Comparison of ENCODE assay signal across 8 cellular contexts in the genomic region with DNA sequence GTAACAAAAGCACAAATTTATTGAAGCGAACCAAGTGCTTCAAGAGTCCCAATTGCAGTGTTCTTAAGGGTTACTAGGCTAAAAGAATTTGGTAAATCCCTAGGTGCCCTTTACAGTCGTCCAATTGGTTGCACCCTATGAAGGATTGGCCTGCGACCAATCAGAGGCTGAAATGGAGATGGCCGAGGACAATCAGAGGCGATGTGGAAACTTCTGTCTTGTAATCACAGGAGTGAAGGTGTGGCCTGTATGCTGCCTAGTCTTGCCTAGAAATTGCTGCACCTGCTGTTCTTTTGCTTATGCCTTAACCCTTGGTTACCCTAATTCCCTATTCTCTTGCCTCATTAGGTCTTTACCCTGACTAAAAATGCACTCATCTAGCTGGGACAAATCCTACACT. TPM values are rescaled to one million over a fixed set of nuclear protein-coding genes. Genes with fewer than 3 reads are reported as not detected.
A peak's percentile ranks its signal among the peaks of the same experiment; 100 is the strongest.
DNase-seq lines count a peak whose midpoint lies in the region; ATAC-seq and TF ChIP-seq lines count a peak whose summit lies in the region.

No MANE protein-coding gene starts in this region.

- TF ChIP-seq CTCF in IMR-90 (conservative IDR thresholded peaks at IDR 0.05; ENCODE audit: low read depth, low read length) = no peak

- no peak overlapping the region for H4K5ac ChIP-seq in IMR-90 (ENCODE audit: low read depth, low read length)

- H2AK5ac ChIP-seq in IMR-90 (ENCODE audit: low read depth, low read length) = peak overlapping the region; percentile 92; the same call in 1 of the 2 replicates

- WGBS in IMR-90 (ENCODE audit: extremely low coverage in 2 of 2, insufficient read length in 1 of 2), 2 experiments = 90% methylated on average over 3 of the region's 5 CpGs; no CpG with 5 or more reads in 1 of the 2 experiments

- POLR2A ChIA-PET in IMR-90 (lab: Charles Lee; ENCODE audit: unreplicated experiment) = interaction anchor here (0.6 kb wide), 1 partner anchor 17 kb away, joined by 4 read pairs; no protein-coding TSS in a partner anchor

- H3K4me1 ChIP-seq in BLaER1 treated with 17β-estradiol and CSF1 and Interleukin-3, amounts not matched to agents 10 nM and 100 nM = peaks cover 39 to 52% (median 49%) of the 10 kb centered on the region in 10 experiments
- H3K4me1 ChIP-seq in IMR-90 (ENCODE audit: control insufficient read depth, insufficient read depth, low read length) (peaks cover 5% of the 10 kb centered on the region), mucosa of rectum (ENCODE audit: control insufficient read depth in 2 of 2, insufficient read depth in 2 of 2, low read length in 2 of 2) (peaks cover 4 to 10% of the 10 kb centered on the region in 2 donors)

- CTCF ChIA-PET in IMR-90 (lab: Yijun Ruan, JAX) = interaction anchor here (1.7 kb wide), 1 partner anchor 172 kb away, joined by 3 read pairs; no protein-coding TSS in a partner anchor

- DNase-seq in IMR-90 = no peak
- DNase-seq in AG08396 (ENCODE audit: low spot score) = no peak
- no peak for DNase-seq in middle frontal gyrus (ENCODE audit: extremely low spot score, low spot score)

- H4K8ac ChIP-seq in IMR-90 (ENCODE audit: low read depth in 2 of 2, low read length in 2 of 2) = peak overlapping the region; percentile 91 to 96; a peak in 2 of 4 replicates

- no peak overlapping the region for H3K14ac ChIP-seq in IMR-90 (replicated peaks; ENCODE audit: low read depth, low read length)

- peak overlapping the region; percentile 75 for H2AK9ac ChIP-seq in IMR-90 (replicated peaks; ENCODE audit: low read depth, low read length, poor library complexity)

- no peak overlapping the region; the same call in 1 of the 2 replicates for H3K56ac ChIP-seq in IMR-90 (ENCODE audit: extremely low read depth, insufficient read depth, low read length)

- H3K9me3 ChIP-seq in BLaER1 treated with 17β-estradiol and CSF1 and Interleukin-3, amounts not matched to agents 10 nM and 100 nM (replicated peaks in 1 of 11) = no peaks in the 10 kb centered on the region
- no peaks in the 10 kb centered on the region for H3K9me3 ChIP-seq in IMR-90 (ENCODE audit: control insufficient read depth, insufficient read depth, low read length)
- H3K9me3 ChIP-seq in mucosa of rectum (ENCODE audit: control insufficient read depth in 2 of 2, low read length in 2 of 2) = no peaks in the 10 kb centered on the region

- H4K20me1 ChIP-seq in BLaER1 treated with 17β-estradiol and CSF1 and Interleukin-3, amounts not matched to agents 10 nM and 100 nM = peaks cover 12 to 30% (median 26%) of the 10 kb centered on the region in 11 experiments; a peak in 18 of 22 replicates
- H4K20me1 ChIP-seq in IMR-90 (ENCODE audit: insufficient read depth, low read length) = no peaks in the 10 kb centered on the region

- no peak overlapping the region for H2BK120ac ChIP-seq in IMR-90 (ENCODE audit: low read depth, low read length)

- ATAC-seq in IMR-90 (ENCODE audit: low read depth) (no peak), HG03135 (IDR thresholded peaks at IDR 0.05; ENCODE audit: unreplicated experiment) (no peak), GM18511 (IDR thresholded peaks at IDR 0.05; ENCODE audit: unreplicated experiment) (no peak)

- no peak overlapping the region for H2AFZ ChIP-seq in IMR-90 (replicated peaks; ENCODE audit: low read length, poor library complexity)

- H3K4ac ChIP-seq in IMR-90 (ENCODE audit: low read depth, low read length) = peak overlapping the region; percentile 86; the same call in 1 of the 2 replicates

- peaks cover 0 to 4% (median 0%) of the 10 kb centered on the region in 11 experiments; a peak in 5 of 22 replicates for H3K36me3 ChIP-seq in BLaER1 treated with 17β-estradiol and CSF1 and Interleukin-3, amounts not matched to agents 10 nM and 100 nM
- H3K36me3 ChIP-seq in IMR-90 (ENCODE audit: control insufficient read depth, insufficient read depth, low read length) (no peaks in the 10 kb centered on the region), mucosa of rectum (ENCODE audit: control insufficient read depth in 2 of 2, insufficient read depth in 2 of 2, low read length in 2 of 2) (no peaks in the 10 kb centered on the region)

- peak overlapping the region; percentile 95 for H3K27ac Mint-ChIP-seq in activated naive CD8-positive, alpha-beta T cell

- H3K9me1 ChIP-seq in IMR-90 (ENCODE audit: insufficient read depth, low read length) = peaks cover 4% of the 10 kb centered on the region; the same call in 1 of the 2 replicates

- peaks cover 13 to 45% of the 10 kb centered on the region in 2 experiments for H3K79me1 ChIP-seq in IMR-90 (ENCODE audit: low read depth in 1 of 2, low read length in 2 of 2)

- H2BK20ac ChIP-seq in IMR-90 (ENCODE audit: low read depth, low read length) = no peak overlapping the region

- peak overlapping the region; percentile 94 for H3K4me3 Mint-ChIP-seq in activated naive CD8-positive, alpha-beta T cell

- H3K36me3 Mint-ChIP-seq in activated naive CD8-positive, alpha-beta T cell = peaks cover 2% of the 10 kb centered on the region

- no peak overlapping the region; a peak in 1 of 22 replicates for H3K9ac ChIP-seq in BLaER1 treated with 17β-estradiol and CSF1 and Interleukin-3, amounts not matched to agents 10 nM and 100 nM
- H3K9ac ChIP-seq in IMR-90 (ENCODE audit: low read depth, low read length) (no peak overlapping the region), mucosa of rectum (ENCODE audit: low read depth in 1 of 2, low read length in 2 of 2) (peak overlapping the region in 1 of 2 donors; percentile 81)

- TF ChIP-seq POLR2A in IMR-90 (IDR thresholded peaks at IDR 0.05; ENCODE audit: low read depth, low read length) = no peak

- peak overlapping the region in 4 of 10 experiments; percentile 84 to 95 (median 94); a peak in 6 of 20 replicates for H3K4me3 ChIP-seq in BLaER1 treated with 17β-estradiol and CSF1 and Interleukin-3, amounts not matched to agents 10 nM and 100 nM
- no peak overlapping the region for H3K4me3 ChIP-seq in IMR-90 (ENCODE audit: insufficient read depth, low read depth, low read length)
- H3K4me3 ChIP-seq in mucosa of rectum (ENCODE audit: low read length in 2 of 2) = peak overlapping the region; percentile 81 to 83

- no peaks in the 10 kb centered on the region for H3K9me3 Mint-ChIP-seq in activated naive CD8-positive, alpha-beta T cell (ENCODE audit: low read depth)

- BruUV-seq in IMR-90 (replicated peaks; lab: Mats Ljungman, UMichigan) = no TSS peak

- dilution Hi-C loops in IMR-90 (cut with HindIII; ENCODE audit: low sequenced_read_pairs, unreplicated experiment) = no loop called here

- no peak overlapping the region for H2BK5ac ChIP-seq in IMR-90 (ENCODE audit: low read depth, low read length, poor library complexity, severe bottlenecking)

- H3K27ac ChIP-seq in BLaER1 treated with 17β-estradiol and CSF1 and Interleukin-3, amounts not matched to agents 10 nM and 100 nM = peak overlapping the region in 2 of 11 experiments; percentile 93 to 94; a peak in 3 of 22 replicates
- H3K27ac ChIP-seq in IMR-90 (ENCODE audit: insufficient read depth, low read length) (no peak overlapping the region), mucosa of rectum (ENCODE audit: low read depth in 2 of 2, low read length in 2 of 2) (peak overlapping the region; percentile 85 to 89)

- peak overlapping the region; percentile 82 to 98 (median 90) for H3K4me2 ChIP-seq in BLaER1 treated with 17β-estradiol and CSF1 and Interleukin-3, amounts not matched to agents 10 nM and 100 nM
- no peak overlapping the region for H3K4me2 ChIP-seq in IMR-90 (ENCODE audit: low read depth, low read length)

- peaks cover 42% of the 10 kb centered on the region for H3K4me1 Mint-ChIP-seq in activated naive CD8-positive, alpha-beta T cell (ENCODE audit: low read depth)

- no peak overlapping the region for H3K18ac ChIP-seq in IMR-90 (ENCODE audit: low read depth, low read length)

- no peak overlapping the region for H4K91ac ChIP-seq in IMR-90 (ENCODE audit: insufficient read depth, low read depth, low read length)

- H3K27me3 ChIP-seq in BLaER1 treated with 17β-estradiol and CSF1 and Interleukin-3, amounts not matched to agents 10 nM and 100 nM = no peaks in the 10 kb centered on the region
- H3K27me3 ChIP-seq in IMR-90 (ENCODE audit: control insufficient read depth, insufficient read depth, low read length) (no peaks in the 10 kb centered on the region), mucosa of rectum (ENCODE audit: control insufficient read depth in 2 of 2, insufficient read depth in 2 of 2, low read length in 2 of 2) (no peaks in the 10 kb centered on the region)

- TF ChIP-seq RAD21 in IMR-90 (IDR thresholded peaks at IDR 0.05; ENCODE audit: low read length) = no peak

- intact Hi-C loops in IMR-90 (cut with micrococcal nuclease) = loop anchor here (5.0 to 10.0 kb wide), 3 partner anchors 90 to 192 kb away; partner anchors contain the start of genes GRSF1 and MOB1B

- no peak overlapping the region for H3K23ac ChIP-seq in IMR-90 (ENCODE audit: low read depth, low read length)

- in situ Hi-C loops in IMR-90 (cut with MboI; ENCODE audit: low sequenced_read_pairs) = loop anchor here (10.0 kb wide), 1 partner anchor 158 kb away; the partner anchor contains the start of gene GRSF1

- no peak overlapping the region for H2BK15ac ChIP-seq in IMR-90 (ENCODE audit: low read depth, low read length)

- H3K27me3 Mint-ChIP-seq in activated naive CD8-positive, alpha-beta T cell = no peaks in the 10 kb centered on the region

TF ChIP-seq in IMR-90, 13 proteins besides CTCF, POLR2A, EP300 and RAD21 (continues in another document):
- TF ChIP-seq, protein P1, sequence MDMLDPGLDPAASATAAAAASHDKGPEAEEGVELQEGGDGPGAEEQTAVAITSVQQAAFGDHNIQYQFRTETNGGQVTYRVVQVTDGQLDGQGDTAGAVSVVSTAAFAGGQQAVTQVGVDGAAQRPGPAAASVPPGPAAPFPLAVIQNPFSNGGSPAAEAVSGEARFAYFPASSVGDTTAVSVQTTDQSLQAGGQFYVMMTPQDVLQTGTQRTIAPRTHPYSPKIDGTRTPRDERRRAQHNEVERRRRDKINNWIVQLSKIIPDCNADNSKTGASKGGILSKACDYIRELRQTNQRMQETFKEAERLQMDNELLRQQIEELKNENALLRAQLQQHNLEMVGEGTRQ (IDR thresholded peaks at IDR 0.05; ENCODE audit: low read depth, low read length) = no peak
- no peak for TF ChIP-seq RFX5 (IDR thresholded peaks at IDR 0.05; ENCODE audit: low read depth, low read length)
- TF ChIP-seq RCOR1 (IDR thresholded peaks at IDR 0.05; ENCODE audit: insufficient replicate concordance, low read length) = no peak
- TF ChIP-seq ELK1 (IDR thresholded peaks at IDR 0.05; ENCODE audit: borderline replicate concordance, low read depth, low read length) = no peak

RNA-seq across cellular contexts. Expression of gene DCK, which starts 1.1 kb away (rescaled TPM):
- 7.0 and 14.4 TPM in 2 replicates for total RNA-seq in IMR-90 (2012; rRNA removed)
- polyA plus RNA-seq in IMR-90 (2012; rRNA removed) = 5.9 and 8.9 TPM in 2 replicates
- 0.92 and 1.5 TPM in 2 replicates for polyA plus RNA-seq in IMR-90 (2012; cell fraction: cytosol; rRNA removed)
- 1.2 and 3.3 TPM in 2 replicates for polyA plus RNA-seq in IMR-90 (2012; cell fraction: nucleus; rRNA removed; ENCODE audit: low replicate concordance)
